In the genomic region with DNA sequence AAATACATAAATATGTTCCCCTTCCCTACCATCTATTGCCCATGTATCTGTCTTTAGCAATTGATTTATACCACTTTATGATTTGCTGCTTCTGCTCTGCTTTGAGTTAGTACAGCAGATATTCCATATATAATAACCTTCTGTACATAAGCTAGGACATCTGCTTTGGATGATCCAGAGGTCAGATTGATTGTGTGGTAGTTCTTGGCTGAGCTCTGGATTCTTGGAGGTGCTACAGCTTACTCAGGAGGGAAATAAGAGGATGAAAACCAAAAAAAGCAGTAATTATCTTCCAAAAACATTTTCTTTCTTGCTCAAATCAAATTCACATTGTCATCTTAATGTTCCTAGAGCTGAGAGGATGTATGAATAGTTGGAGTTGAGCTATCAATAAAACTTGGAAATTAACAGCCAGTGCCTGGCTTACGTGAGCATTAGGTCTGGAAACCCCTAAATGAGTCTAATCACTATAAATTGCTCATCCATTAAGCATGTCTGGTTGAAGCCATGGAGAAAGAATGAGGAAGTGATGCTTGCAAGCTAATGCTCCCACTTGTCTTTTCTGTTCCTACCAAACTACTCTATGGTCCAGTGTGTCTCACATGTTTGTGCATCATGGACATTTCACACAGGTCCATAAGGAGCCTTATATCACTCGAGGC, we compare ENCODE assay signal across 1 cellular context.
TF ChIP-seq lines count a peak whose summit lies in the region.

No MANE protein-coding gene starts in this region.

TF ChIP-seq in K562, 482 proteins besides CTCF, POLR2A, EP300 and RAD21 (continued from another document):
- TF ChIP-seq, protein P1, sequence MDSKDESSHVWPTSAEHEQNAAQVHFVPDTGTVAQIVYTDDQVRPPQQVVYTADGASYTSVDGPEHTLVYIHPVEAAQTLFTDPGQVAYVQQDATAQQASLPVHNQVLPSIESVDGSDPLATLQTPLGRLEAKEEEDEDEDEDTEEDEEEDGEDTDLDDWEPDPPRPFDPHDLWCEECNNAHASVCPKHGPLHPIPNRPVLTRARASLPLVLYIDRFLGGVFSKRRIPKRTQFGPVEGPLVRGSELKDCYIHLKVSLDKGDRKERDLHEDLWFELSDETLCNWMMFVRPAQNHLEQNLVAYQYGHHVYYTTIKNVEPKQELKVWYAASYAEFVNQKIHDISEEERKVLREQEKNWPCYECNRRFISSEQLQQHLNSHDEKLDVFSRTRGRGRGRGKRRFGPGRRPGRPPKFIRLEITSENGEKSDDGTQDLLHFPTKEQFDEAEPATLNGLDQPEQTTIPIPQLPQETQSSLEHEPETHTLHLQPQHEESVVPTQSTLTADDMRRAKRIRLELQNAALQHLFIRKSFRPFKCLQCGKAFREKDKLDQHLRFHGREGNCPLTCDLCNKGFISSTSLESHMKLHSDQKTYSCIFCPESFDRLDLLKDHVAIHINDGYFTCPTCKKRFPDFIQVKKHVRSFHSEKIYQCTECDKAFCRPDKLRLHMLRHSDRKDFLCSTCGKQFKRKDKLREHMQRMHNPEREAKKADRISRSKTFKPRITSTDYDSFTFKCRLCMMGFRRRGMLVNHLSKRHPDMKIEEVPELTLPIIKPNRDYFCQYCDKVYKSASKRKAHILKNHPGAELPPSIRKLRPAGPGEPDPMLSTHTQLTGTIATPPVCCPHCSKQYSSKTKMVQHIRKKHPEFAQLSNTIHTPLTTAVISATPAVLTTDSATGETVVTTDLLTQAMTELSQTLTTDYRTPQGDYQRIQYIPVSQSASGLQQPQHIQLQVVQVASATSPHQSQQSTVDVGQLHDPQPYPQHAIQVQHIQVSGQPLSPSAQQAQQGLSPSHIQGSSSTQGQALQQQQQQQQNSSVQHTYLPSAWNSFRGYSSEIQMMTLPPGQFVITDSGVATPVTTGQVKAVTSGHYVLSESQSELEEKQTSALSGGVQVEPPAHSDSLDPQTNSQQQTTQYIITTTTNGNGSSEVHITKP (IDR thresholded peaks at IDR 0.05; ENCODE audit: partially characterized antibody), result no peak
- TF ChIP-seq TRIM24 (IDR thresholded peaks at IDR 0.05) (no peak), SPI1 (IDR thresholded peaks at IDR 0.05; ENCODE audit: borderline replicate concordance, low read depth, low read length) (peak; percentile 49; the same call in 1 of the 2 replicates), DIDO1 (tag; IDR thresholded peaks at IDR 0.05; ENCODE audit: low read depth) (no peak)
TF ChIP-seq in K562: peak in this region for 1.
